Comparison of ENCODE assay signal across 13 cellular contexts in the genomic region with DNA sequence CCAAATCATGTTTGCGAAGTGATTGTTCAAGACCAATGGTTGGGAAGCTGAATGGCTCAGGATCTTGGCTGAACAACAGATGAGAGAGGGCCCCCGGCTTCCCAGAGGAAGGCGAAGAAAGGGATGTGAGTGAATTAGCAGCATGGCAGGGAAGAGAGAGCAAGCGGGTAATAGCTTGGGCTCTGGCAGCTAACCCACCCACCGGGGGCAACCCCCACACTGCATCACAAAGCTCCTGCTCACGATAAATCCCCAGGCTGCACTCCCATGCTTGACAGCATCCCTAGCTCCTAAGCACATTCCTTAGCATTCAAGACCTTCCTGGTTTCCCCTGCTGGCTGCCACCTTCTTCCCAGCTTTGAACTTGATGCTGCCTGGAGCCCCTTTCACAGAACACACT. TPM values are rescaled to one million over a fixed set of nuclear protein-coding genes. Genes with fewer than 3 reads are reported as not detected.
DNase-seq lines count a peak whose midpoint lies in the region; ATAC-seq and TF ChIP-seq lines count a peak whose summit lies in the region.
"Had no signal": no experiment of that assay in that cellular context is flagged by ENCODE, and none has a peak within 500 bp of the region (broad histone marks: within the 10 kb centered on the region; RNA-seq: fewer than 3 reads in every experiment).

No MANE protein-coding gene starts in this region.

- H4K91ac ChIP-seq in trophoblast cell (ENCODE audit: low read depth, low read length) (no peak overlapping the region), mesenchymal stem cell (ENCODE audit: low read length) (no peak overlapping the region)

- no peaks in the 10 kb centered on the region for H4K20me1 ChIP-seq in GM23338 (replicated peaks; ENCODE audit: insufficient read depth)

- H3K9ac ChIP-seq in trophoblast cell (ENCODE audit: low read length) (no peak overlapping the region), mesenchymal stem cell (ENCODE audit: low read length) (no peak overlapping the region)

- H3K27me3 ChIP-seq in GM23338 (ENCODE audit: insufficient read depth) (no peaks in the 10 kb centered on the region), trophoblast cell (ENCODE audit: insufficient read depth, low read length) (no peaks in the 10 kb centered on the region), mesenchymal stem cell (ENCODE audit: control insufficient read depth in 1 of 2, insufficient read depth in 1 of 2, low read length in 2 of 2) (peaks cover 5 to 31% of the 10 kb centered on the region in 2 experiments)

- no peaks in the 10 kb centered on the region for H3K36me3 Mint-ChIP-seq in GM23338 (ENCODE audit: low read depth)
- H3K36me3 Mint-ChIP-seq in T-helper 17 cell (ENCODE audit: low read depth): no peaks in the 10 kb centered on the region
- H3K36me3 Mint-ChIP-seq in mesothelial cell of epicardium: no peaks in the 10 kb centered on the region
- H3K36me3 Mint-ChIP-seq: CD14-positive monocyte; CD8-positive, alpha-beta T cell; IgD-negative memory B cell had no signal

- H3K79me2 ChIP-seq in GM23338 (replicated peaks; ENCODE audit: insufficient read depth) (no peaks in the 10 kb centered on the region), trophoblast cell (ENCODE audit: control insufficient read depth, insufficient read depth, low read length, poor library complexity) (no peaks in the 10 kb centered on the region)

- H2AFZ ChIP-seq in GM23338 (no peak overlapping the region), trophoblast cell (ENCODE audit: insufficient read depth, low read length, poor library complexity) (no peak overlapping the region), mesenchymal stem cell (ENCODE audit: low read depth, low read length) (no peak overlapping the region)

- H3K4me3 ChIP-seq in GM23338 (no peak overlapping the region), trophoblast cell (ENCODE audit: low read depth, low read length) (no peak overlapping the region), mesenchymal stem cell (ENCODE audit: insufficient read depth in 1 of 2, low read depth in 1 of 2, low read length in 2 of 2) (no peak overlapping the region)

- no peak overlapping the region for H4K12ac ChIP-seq in trophoblast cell (ENCODE audit: low read depth, low read length)

- no peaks in the 10 kb centered on the region for H3K9me2 ChIP-seq in GM23338 (ENCODE audit: insufficient read depth)

- H3K36me3 ChIP-seq in GM23338 (ENCODE audit: insufficient read depth) (no peaks in the 10 kb centered on the region), trophoblast cell (ENCODE audit: control insufficient read depth in 1 of 2, insufficient read depth in 2 of 2, low read length in 2 of 2) (no peaks in the 10 kb centered on the region), mesenchymal stem cell (ENCODE audit: control insufficient read depth in 1 of 2, insufficient read depth in 2 of 2, low read depth in 1 of 2, low read length in 2 of 2) (no peaks in the 10 kb centered on the region)

- H3K4me1 Mint-ChIP-seq in GM23338: peaks cover 10% of the 10 kb centered on the region
- H3K4me1 Mint-ChIP-seq in T-helper 17 cell: peaks cover 4% of the 10 kb centered on the region
- H3K4me1 Mint-ChIP-seq in mesothelial cell of epicardium: peaks cover 19% of the 10 kb centered on the region
- H3K4me1 Mint-ChIP-seq: CD14-positive monocyte, IgD-negative memory B cell had no signal

- H3K79me1 ChIP-seq in trophoblast cell (ENCODE audit: low read length): peaks cover 18% of the 10 kb centered on the region
- H3K79me1 ChIP-seq in mesenchymal stem cell (replicated peaks; ENCODE audit: low read length, poor library complexity, severe bottlenecking): no peaks in the 10 kb centered on the region

- no peak overlapping the region for H3K14ac ChIP-seq in trophoblast cell (ENCODE audit: low read length)
- H3K14ac ChIP-seq in mesenchymal stem cell (ENCODE audit: low read length in 2 of 2): no peak overlapping the region

- H2BK5ac ChIP-seq in trophoblast cell (ENCODE audit: low read depth, low read length, poor library complexity) (no peak overlapping the region), mesenchymal stem cell (ENCODE audit: low read depth, low read length, poor library complexity, severe bottlenecking) (no peak overlapping the region)

- H3K18ac ChIP-seq in trophoblast cell (ENCODE audit: low read length) (no peak overlapping the region), mesenchymal stem cell (ENCODE audit: low read depth in 1 of 2, low read length in 2 of 2) (no peak overlapping the region)

- H4K8ac ChIP-seq in trophoblast cell (ENCODE audit: low read depth, low read length) (no peak overlapping the region), mesenchymal stem cell (ENCODE audit: low read length) (no peak overlapping the region)

- peak overlapping the region; percentile 11 for H2BK120ac ChIP-seq in trophoblast cell (ENCODE audit: insufficient read depth, low read length, poor library complexity)
- H2BK120ac ChIP-seq in mesenchymal stem cell (ENCODE audit: low read depth, low read length): no peak overlapping the region

- H3K27ac Mint-ChIP-seq in GM23338: no peak overlapping the region
- peak overlapping the region; percentile 29 for H3K27ac Mint-ChIP-seq in T-helper 17 cell
- peak overlapping the region; percentile 26 for H3K27ac Mint-ChIP-seq in mesothelial cell of epicardium
- H3K27ac Mint-ChIP-seq: CD14-positive monocyte; CD8-positive, alpha-beta T cell; IgD-negative memory B cell had no signal

- ATAC-seq in GM23338: peak; percentile 67
- no peak for ATAC-seq in T-helper 17 cell
- ATAC-seq: CD8-positive, alpha-beta T cell had no signal

- H3K23ac ChIP-seq in trophoblast cell (ENCODE audit: low read length) (no peak overlapping the region), mesenchymal stem cell (ENCODE audit: low read length in 2 of 2) (no peak overlapping the region)

- H3K27ac ChIP-seq in GM23338 (ENCODE audit: low read depth): no peak overlapping the region
- no peak overlapping the region for H3K27ac ChIP-seq in trophoblast cell (ENCODE audit: low read depth, low read length)
- no peak overlapping the region for H3K27ac ChIP-seq in mesenchymal stem cell (ENCODE audit: low read length, poor library complexity, severe bottlenecking)

- H2BK15ac ChIP-seq in mesenchymal stem cell (ENCODE audit: low read depth, poor library complexity, severe bottlenecking): no peak overlapping the region

- no peak overlapping the region for H3K4me3 Mint-ChIP-seq in GM23338
- H3K4me3 Mint-ChIP-seq in T-helper 17 cell: no peak overlapping the region
- no peak overlapping the region for H3K4me3 Mint-ChIP-seq in mesothelial cell of epicardium
- H3K4me3 Mint-ChIP-seq: CD8-positive, alpha-beta T cell; IgD-negative memory B cell had no signal

- no peaks in the 10 kb centered on the region for H3K4me1 ChIP-seq in GM23338 (ENCODE audit: insufficient read depth)
- peaks cover 16 to 17% of the 10 kb centered on the region in 2 experiments for H3K4me1 ChIP-seq in trophoblast cell (ENCODE audit: control insufficient read depth in 1 of 2, insufficient read depth in 2 of 2, low read length in 2 of 2)
- H3K4me1 ChIP-seq in mesenchymal stem cell (ENCODE audit: control insufficient read depth, insufficient read depth, low read depth, low read length): peaks cover 3% of the 10 kb centered on the region

- H3K4ac ChIP-seq in trophoblast cell (ENCODE audit: low read depth, low read length) (no peak overlapping the region), mesenchymal stem cell (ENCODE audit: low read depth in 1 of 2, low read length in 2 of 2) (no peak overlapping the region)

- no peaks in the 10 kb centered on the region; the same call in 2 of the 3 replicates for H3K9me3 Mint-ChIP-seq in GM23338
- peaks cover 3% of the 10 kb centered on the region for H3K9me3 Mint-ChIP-seq in mesothelial cell of epicardium
- H3K9me3 Mint-ChIP-seq: CD8-positive, alpha-beta T cell; IgD-negative memory B cell had no signal

- TF ChIP-seq CTCF in GM23338 (conservative IDR thresholded peaks at IDR 0.05; ENCODE audit: low read depth in 2 of 2) (no peak), mesothelial cell of epicardium (IDR thresholded peaks at IDR 0.05; ENCODE audit: unreplicated experiment) (no peak)

- H3K4me2 ChIP-seq in GM23338 (no peak overlapping the region), trophoblast cell (ENCODE audit: low read length) (no peak overlapping the region), mesenchymal stem cell (ENCODE audit: low read length, poor library complexity, severe bottlenecking) (no peak overlapping the region)

- H3K27me3 Mint-ChIP-seq in GM23338 (ENCODE audit: insufficient read depth, low read depth, poor library complexity) (no peaks in the 10 kb centered on the region), T-helper 17 cell (peaks cover 58% of the 10 kb centered on the region), mesothelial cell of epicardium (ENCODE audit: low read depth) (no peaks in the 10 kb centered on the region)

- H2BK12ac ChIP-seq in trophoblast cell (ENCODE audit: low read length) (peak overlapping the region; percentile 47), mesenchymal stem cell (ENCODE audit: low read length in 2 of 2) (no peak overlapping the region)

- H2AK5ac ChIP-seq in trophoblast cell (ENCODE audit: low read length) (peak overlapping the region; percentile 44), mesenchymal stem cell (ENCODE audit: low read length, severe bottlenecking) (no peak overlapping the region)

- H3K9me3 ChIP-seq in T-helper 17 cell (ENCODE audit: control insufficient read depth, low read length, poor library complexity, severe bottlenecking) (no peaks in the 10 kb centered on the region), trophoblast cell (ENCODE audit: insufficient read depth, low read depth, low read length) (no peaks in the 10 kb centered on the region), mesenchymal stem cell (ENCODE audit: control insufficient read depth, low read length) (no peaks in the 10 kb centered on the region)

- DNase-seq in GM23338 (ENCODE audit: low spot score) (no peak), T-helper 17 cell (no peak), mesothelial cell of epicardium (ENCODE audit: low spot score in 2 of 2, unreplicated experiment in 2 of 2) (no peak), trophoblast cell (no peak), Ammon's horn (ENCODE audit: low spot score) (no peak), mesenchymal stem cell (no peak), RKO (ENCODE audit: low spot score) (no peak)
- DNase-seq: CD8-positive, alpha-beta T cell; COR-L47; DND-41; GDM1 had no signal

- no CpG with 5 or more reads among the region's 6 CpGs for WGBS in trophoblast cell (ENCODE audit: extremely low coverage, insufficient coverage, insufficient read length)
- 76% methylated on average over 4 of the region's 6 CpGs for WGBS in mesenchymal stem cell

- H3F3A ChIP-seq in GM23338 (replicated peaks; ENCODE audit: low read depth): no peaks in the 10 kb centered on the region

RNA-seq across cellular contexts. Expression of a gene that starts 26.2 kb away (rescaled TPM):
- 7.3 and 7.4 TPM in 2 replicates for total RNA-seq in GM23338 (2014; rRNA removed; shearing (Covaris generic))
- polyA plus RNA-seq in GM23338 (2016; fragmentation: Nextera tagmentation; extraction: Ambion mirVana): 34.2 and 40.1 TPM in 2 replicates
- total RNA-seq in T-helper 17 cell: not detected
- 50.7 to 53.8 TPM (median 51.0 TPM) in 3 replicates for total RNA-seq in mesothelial cell of epicardium
- polyA plus RNA-seq in trophoblast cell (2013): 34.8 and 40.1 TPM in 2 replicates
- polyA plus RNA-seq in mesenchymal stem cell (2013, experiment 1 of 2): 9.7 TPM
- 9.6 TPM for polyA plus RNA-seq in mesenchymal stem cell (2013, experiment 2 of 2)
- total RNA-seq: CD8-positive, alpha-beta T cell had no signal
- polyA plus RNA-seq: CD14-positive monocyte, IgD-negative memory B cell had no signal
